18 cellular contexts compared by ENCODE assay signal in the genomic region with DNA sequence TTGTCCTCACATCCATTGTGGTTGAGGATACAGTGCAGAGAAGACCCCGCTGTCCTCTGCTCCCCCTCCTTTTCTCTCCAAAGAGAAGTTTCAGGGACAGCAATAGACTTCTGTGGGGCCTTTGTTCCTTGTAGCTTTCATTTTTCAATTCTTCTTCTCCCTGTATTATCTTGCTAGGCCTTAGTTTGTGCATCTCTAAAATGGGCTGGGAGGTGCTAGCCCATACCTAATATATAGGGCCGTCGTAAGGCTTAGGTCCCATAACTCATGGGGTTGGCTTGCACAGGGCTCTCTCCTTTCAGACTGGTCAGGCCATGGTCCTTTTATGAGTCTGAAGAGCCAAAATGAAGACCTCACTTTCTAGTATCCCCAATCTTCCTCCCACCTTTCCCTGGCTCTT. TPM values are rescaled to one million over a fixed set of nuclear protein-coding genes. Genes with fewer than 3 reads are reported as not detected.
A peak's percentile ranks its signal among the peaks of the same experiment; 100 is the strongest.
DNase-seq lines count a peak whose midpoint lies in the region; ATAC-seq and TF ChIP-seq lines count a peak whose summit lies in the region.
"Had no signal": no experiment of that assay in that cellular context is flagged by ENCODE, and none has a peak within 500 bp of the region (broad histone marks: within the 10 kb centered on the region; RNA-seq: fewer than 3 reads in every experiment).

No MANE protein-coding gene starts in this region.

- peaks cover 59% of the 10 kb centered on the region for H3K4me1 ChIP-seq in Loucy (ENCODE audit: insufficient read depth, low read length, poor library complexity, severe bottlenecking)

- H3K27ac Mint-ChIP-seq in natural killer cell treated with Interleukin-12 subunit alpha and Interleukin-12 subunit beta and Interleukin-15 and Interleukin-18, amount 100 ng/mL, for 72 hours = peak overlapping the region; percentile 72 to 87
- H3K27ac Mint-ChIP-seq: stimulated activated memory B cell treated with anti-CD40 and anti-IgM and Interleukin-4, amounts not matched to agents 10 μg/mL and 1 μg/mL and 100 μg/mL, for 72 hours had no signal

- H4K20me1 ChIP-seq in Loucy (ENCODE audit: insufficient read depth, low read length, poor library complexity, severe bottlenecking) = no peaks in the 10 kb centered on the region

- no peaks in the 10 kb centered on the region for H3K36me3 Mint-ChIP-seq in natural killer cell treated with Interleukin-12 subunit alpha and Interleukin-12 subunit beta and Interleukin-15 and Interleukin-18, amount 100 ng/mL, for 72 hours
- H3K36me3 Mint-ChIP-seq: stimulated activated memory B cell treated with anti-CD40 and anti-IgM and Interleukin-4, amounts not matched to agents 10 μg/mL and 1 μg/mL and 100 μg/mL, for 72 hours had no signal

- H3K79me2 ChIP-seq in Loucy (ENCODE audit: insufficient read depth, low read length) = no peaks in the 10 kb centered on the region

- peaks cover 64 to 88% of the 10 kb centered on the region in 2 donors for H3K4me1 Mint-ChIP-seq in natural killer cell treated with Interleukin-12 subunit alpha and Interleukin-12 subunit beta and Interleukin-15 and Interleukin-18, amount 100 ng/mL, for 72 hours (ENCODE audit: low read depth in 2 of 2)
- H3K4me1 Mint-ChIP-seq: stimulated activated memory B cell treated with anti-CD40 and anti-IgM and Interleukin-4, amounts not matched to agents 10 μg/mL and 1 μg/mL and 100 μg/mL, for 72 hours had no signal

- H3K4me3 ChIP-seq in Loucy (ENCODE audit: low read length, poor library complexity, severe bottlenecking) = no peak overlapping the region
- H3K4me3 ChIP-seq in dorsolateral prefrontal cortex = peak overlapping the region in 14 of 59 donors; percentile 0 to 37 (median 17)
- H3K4me3 ChIP-seq: pancreas had no signal

- no peak overlapping the region for H2AFZ ChIP-seq in Loucy (ENCODE audit: low read length)

- peak overlapping the region; percentile 51 to 97 (median 90) for H3K27ac ChIP-seq in dorsolateral prefrontal cortex
- peak overlapping the region; percentile 85 for H3K27ac ChIP-seq in temporal lobe (ENCODE audit: low read depth, low read length)

- intact Hi-C loops in dorsolateral prefrontal cortex (cut with DNase I) = no loop called here
- intact Hi-C loops in posterior vena cava (cut with DNase I) = no loop called here

- H3K27me3 Mint-ChIP-seq in natural killer cell treated with Interleukin-12 subunit alpha and Interleukin-12 subunit beta and Interleukin-15 and Interleukin-18, amount 100 ng/mL, for 72 hours = no peaks in the 10 kb centered on the region

- H3K9ac ChIP-seq in Loucy (ENCODE audit: low read depth, low read length, poor library complexity, severe bottlenecking) = peak overlapping the region; percentile 43

- no peak for DNase-seq in dorsolateral prefrontal cortex
- no peak for DNase-seq in natural killer cell treated with Interleukin-12 subunit alpha and Interleukin-12 subunit beta and Interleukin-15 and Interleukin-18, amount 100 ng/mL, for 72 hours (ENCODE audit: low spot score)
- DNase-seq in posterior vena cava (ENCODE audit: low spot score) = no peak
- no peak for DNase-seq in medulla oblongata (ENCODE audit: extremely low spot score)
- no peak for DNase-seq in stimulated activated naive CD4-positive, alpha-beta T cell (lab: John Stamatoyannopoulos, UW)
- DNase-seq: activated CD4-positive, alpha-beta T cell treated with anti-CD3 and anti-CD28 coated beads for 48 hours; activated naive CD4-positive, alpha-beta T cell treated with Interleukin-2 at 50 U/mL for 16 hours; HCEC 1CT; NCI-H1105 treated with DMSO at 0.1 percent for 48 hours; NCI-H2171; NCI-H748 treated with DMSO at 0.1 percent for 48 hours; pancreas; stimulated activated CD4-positive, alpha-beta T cell treated with anti-CD3 and anti-CD28 coated beads, Interleukin-12 subunit alpha, Interleukin-12 subunit beta, amount 100 ng/mL, for 4 hours had no signal

- no peaks in the 10 kb centered on the region for H3K9me2 ChIP-seq in Loucy (replicated peaks; ENCODE audit: low read depth, low read length)

- H3K4me2 ChIP-seq in Loucy (ENCODE audit: low read depth, low read length, poor library complexity, severe bottlenecking) = no peak overlapping the region

- no peaks in the 10 kb centered on the region for H3F3A ChIP-seq in Loucy (ENCODE audit: low read depth)

- no peaks in the 10 kb centered on the region for H3K9me3 ChIP-seq in Loucy (ENCODE audit: insufficient read depth, low read depth, low read length)
- H3K9me3 ChIP-seq: pancreas had no signal

- H3K36me3 ChIP-seq in Loucy (ENCODE audit: insufficient read depth, low read length) = no peaks in the 10 kb centered on the region

- ATAC-seq in natural killer cell treated with Interleukin-12 subunit alpha and Interleukin-12 subunit beta and Interleukin-15 and Interleukin-18, amount 100 ng/mL, for 72 hours = no peak
- ATAC-seq in HG02642 (IDR thresholded peaks at IDR 0.05; ENCODE audit: poor library complexity, unreplicated experiment) = no peak
- ATAC-seq: SK-N-SH treated with all-trans-retinoic acid at 6 μM for 48 hours; stimulated activated memory B cell treated with anti-CD40 and anti-IgM and Interleukin-4, amounts not matched to agents 10 μg/mL and 1 μg/mL and 100 μg/mL, for 72 hours had no signal

- no peaks in the 10 kb centered on the region for H3K9me3 Mint-ChIP-seq in natural killer cell treated with Interleukin-12 subunit alpha and Interleukin-12 subunit beta and Interleukin-15 and Interleukin-18, amount 100 ng/mL, for 72 hours
- H3K9me3 Mint-ChIP-seq: stimulated activated memory B cell treated with anti-CD40 and anti-IgM and Interleukin-4, amounts not matched to agents 10 μg/mL and 1 μg/mL and 100 μg/mL, for 72 hours had no signal

- H3K27me3 ChIP-seq in Loucy (ENCODE audit: insufficient read depth, low read length, poor library complexity, severe bottlenecking) (no peaks in the 10 kb centered on the region), dorsolateral prefrontal cortex (no peaks in the 10 kb centered on the region)
- H3K27me3 ChIP-seq: pancreas had no signal

- TF ChIP-seq CTCF in Loucy (conservative IDR thresholded peaks at IDR 0.05; ENCODE audit: low read length) (no peak), dorsolateral prefrontal cortex (IDR thresholded peaks at IDR 0.05 in 54 of 56, conservative IDR thresholded peaks at IDR 0.05 in 2 of 56; ENCODE audit: low read depth in 1 of 56, partially characterized antibody in 56 of 56) (no peak)

- peak overlapping the region; percentile 58 for H3K4me3 Mint-ChIP-seq in natural killer cell treated with Interleukin-12 subunit alpha and Interleukin-12 subunit beta and Interleukin-15 and Interleukin-18, amount 100 ng/mL, for 72 hours
- H3K4me3 Mint-ChIP-seq: stimulated activated memory B cell treated with anti-CD40 and anti-IgM and Interleukin-4, amounts not matched to agents 10 μg/mL and 1 μg/mL and 100 μg/mL, for 72 hours had no signal

RNA-seq across cellular contexts. Expression of a gene that starts 33.0 kb away (rescaled TPM):
- total RNA-seq in dorsolateral prefrontal cortex (100 to 1,000 TPM in 118 of 120 experiments, 10 to 100 TPM in 2; 78.3 to 259 (median 179) TPM), temporal lobe (8.4 TPM), posterior vena cava (100 to 1,000 TPM; 188 to 208 TPM)
- total RNA-seq in natural killer cell treated with Interleukin-12 subunit alpha and Interleukin-12 subunit beta and Interleukin-15 and Interleukin-18, amount 100 ng/mL, for 72 hours = 10 to 100 TPM in 1 of 2 donors, 1 to 10 TPM in 1; 2.7 to 13.1 TPM
